Comparison of ENCODE assay signal across 2 cellular contexts in the genomic region with DNA sequence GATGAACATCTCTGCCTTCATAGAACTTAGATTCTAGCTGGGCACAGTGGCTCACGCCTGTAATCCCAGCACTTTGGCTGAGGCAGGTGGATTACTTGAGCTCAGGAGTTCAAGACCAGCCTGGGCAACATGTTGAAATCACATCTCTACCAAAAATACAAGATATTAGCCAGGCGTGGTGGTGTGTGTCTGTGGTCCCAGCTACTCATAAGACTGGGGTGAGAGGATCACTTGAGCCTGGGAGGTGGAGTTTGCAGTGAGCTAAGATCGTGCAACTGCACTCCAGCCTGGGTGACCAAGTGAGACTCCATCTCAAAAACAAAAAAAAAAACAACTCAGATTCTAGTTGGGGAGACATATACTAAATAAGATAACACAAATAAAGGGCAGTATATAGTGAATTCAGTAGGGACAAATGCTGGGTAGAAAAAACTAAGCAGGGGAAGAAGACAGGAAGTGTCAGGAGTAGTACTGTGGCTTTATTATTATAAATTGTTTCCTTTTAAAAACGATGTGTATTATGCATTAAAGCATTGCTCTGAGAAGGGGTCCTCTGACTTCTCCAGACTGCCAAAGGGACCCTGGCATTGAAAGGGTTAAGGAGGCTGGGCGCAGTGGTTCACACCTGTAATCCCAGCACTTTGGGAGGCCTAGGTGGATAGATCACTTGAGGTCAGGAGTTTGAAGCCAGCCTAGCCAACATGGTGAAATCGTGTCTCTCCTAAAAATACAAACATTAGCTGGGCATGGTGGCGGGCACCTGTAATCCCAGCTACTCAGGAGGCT.
TF ChIP-seq lines count a peak whose summit lies in the region.

No MANE protein-coding gene starts in this region.

TF ChIP-seq in SK-N-SH, 30 proteins besides CTCF, POLR2A, EP300 and RAD21 (continued from another document):
- TF ChIP-seq, protein P1, sequence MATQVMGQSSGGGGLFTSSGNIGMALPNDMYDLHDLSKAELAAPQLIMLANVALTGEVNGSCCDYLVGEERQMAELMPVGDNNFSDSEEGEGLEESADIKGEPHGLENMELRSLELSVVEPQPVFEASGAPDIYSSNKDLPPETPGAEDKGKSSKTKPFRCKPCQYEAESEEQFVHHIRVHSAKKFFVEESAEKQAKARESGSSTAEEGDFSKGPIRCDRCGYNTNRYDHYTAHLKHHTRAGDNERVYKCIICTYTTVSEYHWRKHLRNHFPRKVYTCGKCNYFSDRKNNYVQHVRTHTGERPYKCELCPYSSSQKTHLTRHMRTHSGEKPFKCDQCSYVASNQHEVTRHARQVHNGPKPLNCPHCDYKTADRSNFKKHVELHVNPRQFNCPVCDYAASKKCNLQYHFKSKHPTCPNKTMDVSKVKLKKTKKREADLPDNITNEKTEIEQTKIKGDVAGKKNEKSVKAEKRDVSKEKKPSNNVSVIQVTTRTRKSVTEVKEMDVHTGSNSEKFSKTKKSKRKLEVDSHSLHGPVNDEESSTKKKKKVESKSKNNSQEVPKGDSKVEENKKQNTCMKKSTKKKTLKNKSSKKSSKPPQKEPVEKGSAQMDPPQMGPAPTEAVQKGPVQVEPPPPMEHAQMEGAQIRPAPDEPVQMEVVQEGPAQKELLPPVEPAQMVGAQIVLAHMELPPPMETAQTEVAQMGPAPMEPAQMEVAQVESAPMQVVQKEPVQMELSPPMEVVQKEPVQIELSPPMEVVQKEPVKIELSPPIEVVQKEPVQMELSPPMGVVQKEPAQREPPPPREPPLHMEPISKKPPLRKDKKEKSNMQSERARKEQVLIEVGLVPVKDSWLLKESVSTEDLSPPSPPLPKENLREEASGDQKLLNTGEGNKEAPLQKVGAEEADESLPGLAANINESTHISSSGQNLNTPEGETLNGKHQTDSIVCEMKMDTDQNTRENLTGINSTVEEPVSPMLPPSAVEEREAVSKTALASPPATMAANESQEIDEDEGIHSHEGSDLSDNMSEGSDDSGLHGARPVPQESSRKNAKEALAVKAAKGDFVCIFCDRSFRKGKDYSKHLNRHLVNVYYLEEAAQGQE (IDR thresholded peaks at IDR 0.05; ENCODE audit: low read depth, low read length) = no peak
- TF ChIP-seq EZH2phosphoT487 (IDR thresholded peaks at IDR 0.05; ENCODE audit: borderline replicate concordance, low read depth) = no peak
- TF ChIP-seq TAF1 (IDR thresholded peaks at IDR 0.05; ENCODE audit: borderline replicate concordance, low read depth, low read length) = no peak
- no peak for TF ChIP-seq FOXM1 (IDR thresholded peaks at IDR 0.05; ENCODE audit: low read depth)
- no peak for TF ChIP-seq POLR2AphosphoS5 (IDR thresholded peaks at IDR 0.05; ENCODE audit: low read depth, low read length)
- TF ChIP-seq RXRA (IDR thresholded peaks at IDR 0.05; ENCODE audit: borderline replicate concordance, low read depth) = no peak
- no peak for TF ChIP-seq RFX5 (IDR thresholded peaks at IDR 0.05; ENCODE audit: low read length)
- TF ChIP-seq, protein P2, sequence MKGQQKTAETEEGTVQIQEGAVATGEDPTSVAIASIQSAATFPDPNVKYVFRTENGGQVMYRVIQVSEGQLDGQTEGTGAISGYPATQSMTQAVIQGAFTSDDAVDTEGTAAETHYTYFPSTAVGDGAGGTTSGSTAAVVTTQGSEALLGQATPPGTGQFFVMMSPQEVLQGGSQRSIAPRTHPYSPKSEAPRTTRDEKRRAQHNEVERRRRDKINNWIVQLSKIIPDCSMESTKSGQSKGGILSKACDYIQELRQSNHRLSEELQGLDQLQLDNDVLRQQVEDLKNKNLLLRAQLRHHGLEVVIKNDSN (IDR thresholded peaks at IDR 0.05; ENCODE audit: borderline replicate concordance, low read depth) = no peak
- no peak for TF ChIP-seq FOXJ3 (CRISPR knock-in tag; IDR thresholded peaks at IDR 0.05)
- TF ChIP-seq, protein P3, sequence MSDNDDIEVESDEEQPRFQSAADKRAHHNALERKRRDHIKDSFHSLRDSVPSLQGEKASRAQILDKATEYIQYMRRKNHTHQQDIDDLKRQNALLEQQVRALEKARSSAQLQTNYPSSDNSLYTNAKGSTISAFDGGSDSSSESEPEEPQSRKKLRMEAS (IDR thresholded peaks at IDR 0.05; ENCODE audit: low read depth) = no peak
- TF ChIP-seq CHD2 (IDR thresholded peaks at IDR 0.05; ENCODE audit: low read length, partially characterized antibody) = no peak
- no peak for TF ChIP-seq FOSL2 (IDR thresholded peaks at IDR 0.05; ENCODE audit: borderline replicate concordance, low read depth)
- no peak for TF ChIP-seq RCOR1 (IDR thresholded peaks at IDR 0.05; ENCODE audit: low read length)
- no peak for TF ChIP-seq JUND (IDR thresholded peaks at IDR 0.05)
- TF ChIP-seq MEF2A (IDR thresholded peaks at IDR 0.05; ENCODE audit: borderline replicate concordance, low read depth) = no peak
- TF ChIP-seq GATA2 (CRISPR knock-in tag; IDR thresholded peaks at IDR 0.05) = no peak

TF ChIP-seq in SK-N-SH treated with all-trans-retinoic acid at 6 μM for 48 hours, 23 proteins besides CTCF, POLR2A, EP300 and RAD21:
- TF ChIP-seq, protein P4, sequence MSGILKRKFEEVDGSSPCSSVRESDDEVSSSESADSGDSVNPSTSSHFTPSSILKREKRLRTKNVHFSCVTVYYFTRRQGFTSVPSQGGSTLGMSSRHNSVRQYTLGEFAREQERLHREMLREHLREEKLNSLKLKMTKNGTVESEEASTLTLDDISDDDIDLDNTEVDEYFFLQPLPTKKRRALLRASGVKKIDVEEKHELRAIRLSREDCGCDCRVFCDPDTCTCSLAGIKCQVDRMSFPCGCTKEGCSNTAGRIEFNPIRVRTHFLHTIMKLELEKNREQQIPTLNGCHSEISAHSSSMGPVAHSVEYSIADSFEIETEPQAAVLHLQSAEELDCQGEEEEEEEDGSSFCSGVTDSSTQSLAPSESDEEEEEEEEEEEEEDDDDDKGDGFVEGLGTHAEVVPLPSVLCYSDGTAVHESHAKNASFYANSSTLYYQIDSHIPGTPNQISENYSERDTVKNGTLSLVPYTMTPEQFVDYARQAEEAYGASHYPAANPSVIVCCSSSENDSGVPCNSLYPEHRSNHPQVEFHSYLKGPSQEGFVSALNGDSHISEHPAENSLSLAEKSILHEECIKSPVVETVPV (CRISPR knock-in tag; IDR thresholded peaks at IDR 0.05) = no peak
